Comparison of ENCODE assay signal across 1 cellular context in the genomic region with DNA sequence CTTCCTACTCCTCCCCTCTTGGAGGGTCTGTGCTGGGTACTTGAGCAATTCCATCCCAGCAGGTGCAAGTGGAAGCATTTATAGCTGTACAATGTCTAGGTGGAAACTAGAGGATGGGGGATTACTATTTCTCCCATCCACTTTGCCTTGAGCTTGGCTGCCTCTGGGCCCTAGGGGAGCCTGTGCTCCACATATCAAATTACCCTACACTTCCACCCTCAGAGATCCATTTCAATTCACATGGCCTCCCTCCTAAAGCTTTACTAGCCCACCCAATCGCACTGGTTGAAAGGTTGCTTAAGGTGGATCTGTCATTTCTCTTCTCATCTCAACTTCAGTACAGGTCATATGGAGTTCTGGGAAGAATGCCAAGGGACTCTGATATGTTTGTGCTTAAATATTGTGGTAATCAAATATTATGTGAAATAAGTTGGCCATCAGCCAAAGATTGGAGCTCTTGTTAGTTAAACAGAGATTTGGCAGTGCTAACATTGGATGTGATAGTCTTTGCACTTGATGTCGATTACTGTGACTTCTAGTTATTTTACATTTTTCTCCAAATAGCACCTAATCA.
TF ChIP-seq lines count a peak whose summit lies in the region.

No MANE protein-coding gene starts in this region.

TF ChIP-seq in GM12878, 131 proteins besides CTCF, POLR2A, EP300 and RAD21 (continued from another document):
- TF ChIP-seq, protein P1, sequence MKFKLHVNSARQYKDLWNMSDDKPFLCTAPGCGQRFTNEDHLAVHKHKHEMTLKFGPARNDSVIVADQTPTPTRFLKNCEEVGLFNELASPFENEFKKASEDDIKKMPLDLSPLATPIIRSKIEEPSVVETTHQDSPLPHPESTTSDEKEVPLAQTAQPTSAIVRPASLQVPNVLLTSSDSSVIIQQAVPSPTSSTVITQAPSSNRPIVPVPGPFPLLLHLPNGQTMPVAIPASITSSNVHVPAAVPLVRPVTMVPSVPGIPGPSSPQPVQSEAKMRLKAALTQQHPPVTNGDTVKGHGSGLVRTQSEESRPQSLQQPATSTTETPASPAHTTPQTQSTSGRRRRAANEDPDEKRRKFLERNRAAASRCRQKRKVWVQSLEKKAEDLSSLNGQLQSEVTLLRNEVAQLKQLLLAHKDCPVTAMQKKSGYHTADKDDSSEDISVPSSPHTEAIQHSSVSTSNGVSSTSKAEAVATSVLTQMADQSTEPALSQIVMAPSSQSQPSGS (IDR thresholded peaks at IDR 0.05; ENCODE audit: low read length) = no peak
- TF ChIP-seq ZNF622 (IDR thresholded peaks at IDR 0.05) = no peak
- no peak for TF ChIP-seq PAX5 (IDR thresholded peaks at IDR 0.05; ENCODE audit: borderline replicate concordance, low read depth, low read length)
- TF ChIP-seq, protein P2, sequence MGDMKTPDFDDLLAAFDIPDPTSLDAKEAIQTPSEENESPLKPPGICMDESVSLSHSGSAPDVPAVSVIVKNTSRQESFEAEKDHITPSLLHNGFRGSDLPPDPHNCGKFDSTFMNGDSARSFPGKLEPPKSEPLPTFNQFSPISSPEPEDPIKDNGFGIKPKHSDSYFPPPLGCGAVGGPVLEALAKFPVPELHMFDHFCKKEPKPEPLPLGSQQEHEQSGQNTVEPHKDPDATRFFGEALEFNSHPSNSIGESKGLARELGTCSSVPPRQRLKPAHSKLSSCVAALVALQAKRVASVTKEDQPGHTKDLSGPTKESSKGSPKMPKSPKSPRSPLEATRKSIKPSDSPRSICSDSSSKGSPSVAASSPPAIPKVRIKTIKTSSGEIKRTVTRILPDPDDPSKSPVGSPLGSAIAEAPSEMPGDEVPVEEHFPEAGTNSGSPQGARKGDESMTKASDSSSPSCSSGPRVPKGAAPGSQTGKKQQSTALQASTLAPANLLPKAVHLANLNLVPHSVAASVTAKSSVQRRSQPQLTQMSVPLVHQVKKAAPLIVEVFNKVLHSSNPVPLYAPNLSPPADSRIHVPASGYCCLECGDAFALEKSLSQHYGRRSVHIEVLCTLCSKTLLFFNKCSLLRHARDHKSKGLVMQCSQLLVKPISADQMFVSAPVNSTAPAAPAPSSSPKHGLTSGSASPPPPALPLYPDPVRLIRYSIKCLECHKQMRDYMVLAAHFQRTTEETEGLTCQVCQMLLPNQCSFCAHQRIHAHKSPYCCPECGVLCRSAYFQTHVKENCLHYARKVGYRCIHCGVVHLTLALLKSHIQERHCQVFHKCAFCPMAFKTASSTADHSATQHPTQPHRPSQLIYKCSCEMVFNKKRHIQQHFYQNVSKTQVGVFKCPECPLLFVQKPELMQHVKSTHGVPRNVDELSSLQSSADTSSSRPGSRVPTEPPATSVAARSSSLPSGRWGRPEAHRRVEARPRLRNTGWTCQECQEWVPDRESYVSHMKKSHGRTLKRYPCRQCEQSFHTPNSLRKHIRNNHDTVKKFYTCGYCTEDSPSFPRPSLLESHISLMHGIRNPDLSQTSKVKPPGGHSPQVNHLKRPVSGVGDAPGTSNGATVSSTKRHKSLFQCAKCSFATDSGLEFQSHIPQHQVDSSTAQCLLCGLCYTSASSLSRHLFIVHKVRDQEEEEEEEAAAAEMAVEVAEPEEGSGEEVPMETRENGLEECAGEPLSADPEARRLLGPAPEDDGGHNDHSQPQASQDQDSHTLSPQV (IDR thresholded peaks at IDR 0.05) = no peak
- no peak for TF ChIP-seq POU2F2 (IDR thresholded peaks at IDR 0.05; ENCODE audit: borderline replicate concordance, low read depth, low read length)
- TF ChIP-seq NR2F1 (conservative IDR thresholded peaks at IDR 0.05) = no peak
- TF ChIP-seq, protein P3, sequence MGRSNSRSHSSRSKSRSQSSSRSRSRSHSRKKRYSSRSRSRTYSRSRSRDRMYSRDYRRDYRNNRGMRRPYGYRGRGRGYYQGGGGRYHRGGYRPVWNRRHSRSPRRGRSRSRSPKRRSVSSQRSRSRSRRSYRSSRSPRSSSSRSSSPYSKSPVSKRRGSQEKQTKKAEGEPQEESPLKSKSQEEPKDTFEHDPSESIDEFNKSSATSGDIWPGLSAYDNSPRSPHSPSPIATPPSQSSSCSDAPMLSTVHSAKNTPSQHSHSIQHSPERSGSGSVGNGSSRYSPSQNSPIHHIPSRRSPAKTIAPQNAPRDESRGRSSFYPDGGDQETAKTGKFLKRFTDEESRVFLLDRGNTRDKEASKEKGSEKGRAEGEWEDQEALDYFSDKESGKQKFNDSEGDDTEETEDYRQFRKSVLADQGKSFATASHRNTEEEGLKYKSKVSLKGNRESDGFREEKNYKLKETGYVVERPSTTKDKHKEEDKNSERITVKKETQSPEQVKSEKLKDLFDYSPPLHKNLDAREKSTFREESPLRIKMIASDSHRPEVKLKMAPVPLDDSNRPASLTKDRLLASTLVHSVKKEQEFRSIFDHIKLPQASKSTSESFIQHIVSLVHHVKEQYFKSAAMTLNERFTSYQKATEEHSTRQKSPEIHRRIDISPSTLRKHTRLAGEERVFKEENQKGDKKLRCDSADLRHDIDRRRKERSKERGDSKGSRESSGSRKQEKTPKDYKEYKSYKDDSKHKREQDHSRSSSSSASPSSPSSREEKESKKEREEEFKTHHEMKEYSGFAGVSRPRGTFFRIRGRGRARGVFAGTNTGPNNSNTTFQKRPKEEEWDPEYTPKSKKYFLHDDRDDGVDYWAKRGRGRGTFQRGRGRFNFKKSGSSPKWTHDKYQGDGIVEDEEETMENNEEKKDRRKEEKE (IDR thresholded peaks at IDR 0.05) = no peak
- TF ChIP-seq CREB1 (IDR thresholded peaks at IDR 0.05; ENCODE audit: low read depth) = no peak
- no peak for TF ChIP-seq JUNB (IDR thresholded peaks at IDR 0.05)
- no peak for TF ChIP-seq DPF2 (IDR thresholded peaks at IDR 0.05)
- TF ChIP-seq, protein P4, sequence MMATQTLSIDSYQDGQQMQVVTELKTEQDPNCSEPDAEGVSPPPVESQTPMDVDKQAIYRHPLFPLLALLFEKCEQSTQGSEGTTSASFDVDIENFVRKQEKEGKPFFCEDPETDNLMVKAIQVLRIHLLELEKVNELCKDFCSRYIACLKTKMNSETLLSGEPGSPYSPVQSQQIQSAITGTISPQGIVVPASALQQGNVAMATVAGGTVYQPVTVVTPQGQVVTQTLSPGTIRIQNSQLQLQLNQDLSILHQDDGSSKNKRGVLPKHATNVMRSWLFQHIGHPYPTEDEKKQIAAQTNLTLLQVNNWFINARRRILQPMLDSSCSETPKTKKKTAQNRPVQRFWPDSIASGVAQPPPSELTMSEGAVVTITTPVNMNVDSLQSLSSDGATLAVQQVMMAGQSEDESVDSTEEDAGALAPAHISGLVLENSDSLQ (IDR thresholded peaks at IDR 0.05) = no peak
- no peak for TF ChIP-seq KLF5 (IDR thresholded peaks at IDR 0.05; ENCODE audit: partially characterized antibody)
- no peak for TF ChIP-seq RCOR1 (conservative IDR thresholded peaks at IDR 0.05; ENCODE audit: low read depth, low read length)
